Comparison of ENCODE assay signal across 1 cellular context in genomic region chr10:122894261-122894944, GRCh38.
TF ChIP-seq lines count a peak whose summit lies in the region.

No MANE protein-coding gene starts in this region.

TF ChIP-seq in GM12878, 131 proteins besides CTCF, POLR2A, EP300 and RAD21:
- TF ChIP-seq MEF2B (IDR thresholded peaks at IDR 0.05; ENCODE audit: partially characterized antibody, poor library complexity, severe bottlenecking) (no peak), PBX3 (IDR thresholded peaks at IDR 0.05; ENCODE audit: insufficient replicate concordance, low read depth, low read length) (no peak), ZNF384 (IDR thresholded peaks at IDR 0.05; ENCODE audit: borderline replicate concordance, low read depth, low read length) (no peak), YY1 (IDR thresholded peaks at IDR 0.05; ENCODE audit: low read depth, low read length) (no peak), HDGF (IDR thresholded peaks at IDR 0.05) (no peak), STAT1 (conservative IDR thresholded peaks at IDR 0.05) (no peak), NFXL1 (IDR thresholded peaks at IDR 0.05; ENCODE audit: borderline replicate concordance) (no peak), CBX3 (IDR thresholded peaks at IDR 0.05; ENCODE audit: borderline replicate concordance, low read depth) (no peak), IRF5 (IDR thresholded peaks at IDR 0.05; ENCODE audit: borderline replicate concordance) (no peak), POLR2AphosphoS2 (IDR thresholded peaks at IDR 0.05; ENCODE audit: low read depth, low read length) (no peak), ZBTB33 (IDR thresholded peaks at IDR 0.05) (no peak), NFYA (IDR thresholded peaks at IDR 0.05; ENCODE audit: borderline replicate concordance, low read depth, low read length) (no peak)
